19 cellular contexts compared by ENCODE assay signal in genomic region chr1:86487805-86488141, GRCh38. TPM values are rescaled to one million over a fixed set of nuclear protein-coding genes. Genes with fewer than 3 reads are reported as not detected.
DNase-seq lines count a peak whose midpoint lies in the region; ATAC-seq and TF ChIP-seq lines count a peak whose summit lies in the region.
"Had no signal": no experiment of that assay in that cellular context is flagged by ENCODE, and none has a peak within 500 bp of the region (broad histone marks: within the 10 kb centered on the region; RNA-seq: fewer than 3 reads in every experiment).

No MANE protein-coding gene starts in this region.

- H3K27ac ChIP-seq in heart left ventricle = peak overlapping the region in 8 of 12 donors; percentile 9 to 75 (median 63)
- peak overlapping the region; percentile 16 for H3K27ac ChIP-seq in psoas muscle
- H3K27ac ChIP-seq in vagina = peak overlapping the region; percentile 48
- H3K27ac ChIP-seq: BLaER1, PC-9 had no signal

- H3K4me1 ChIP-seq in heart left ventricle = peaks cover 0 to 4% (median 0%) of the 10 kb centered on the region in 12 donors
- no peaks in the 10 kb centered on the region for H3K4me1 ChIP-seq in psoas muscle
- peaks cover 9% of the 10 kb centered on the region for H3K4me1 ChIP-seq in vagina
- H3K4me1 ChIP-seq: BLaER1 had no signal

- H3K27me3 ChIP-seq in heart left ventricle = no peaks in the 10 kb centered on the region
- H3K27me3 ChIP-seq in psoas muscle (ENCODE audit: insufficient read depth in 3 of 3, low read length in 2 of 3) = no peaks in the 10 kb centered on the region
- H3K27me3 ChIP-seq in vagina = no peaks in the 10 kb centered on the region
- H3K27me3 ChIP-seq: BLaER1 had no signal

- no peaks in the 10 kb centered on the region for H3K9me3 ChIP-seq in heart left ventricle
- no peaks in the 10 kb centered on the region for H3K9me3 ChIP-seq in psoas muscle
- no peaks in the 10 kb centered on the region for H3K9me3 ChIP-seq in vagina
- H3K9me3 ChIP-seq: BLaER1 had no signal

- H3K36me3 ChIP-seq in heart left ventricle (no peaks in the 10 kb centered on the region), psoas muscle (ENCODE audit: insufficient read depth in 1 of 2, low read depth in 1 of 2) (no peaks in the 10 kb centered on the region), vagina (no peaks in the 10 kb centered on the region)
- H3K36me3 ChIP-seq: BLaER1 had no signal

- TF ChIP-seq CTCF in heart left ventricle (IDR thresholded peaks at IDR 0.05) (no peak), psoas muscle (IDR thresholded peaks at IDR 0.05) (no peak), vagina (IDR thresholded peaks at IDR 0.05) (no peak)

- 89 to 91% (median 90%) methylated on average over 4 of the region's 4 CpGs for WGBS in heart left ventricle, 4 donors
- 77 to 86% (median 80%) methylated on average over 4 of the region's 4 CpGs for WGBS in psoas muscle, 3 donors

- peak; percentile 49 for ATAC-seq in Right ventricle myocardium inferior
- ATAC-seq in heart left ventricle = peak; percentile 42 to 56 (median 51)
- ATAC-seq in psoas muscle = peak in 3 of 4 donors; percentile 37 to 57 (median 41)
- ATAC-seq in GM21723 (IDR thresholded peaks at IDR 0.05; ENCODE audit: unreplicated experiment) = no peak
- no peak for ATAC-seq in HG03469 (IDR thresholded peaks at IDR 0.05; ENCODE audit: unreplicated experiment)
- ATAC-seq: K562 had no signal

- TF ChIP-seq POLR2A in heart left ventricle (IDR thresholded peaks at IDR 0.05) = no peak
- TF ChIP-seq POLR2A in vagina (IDR thresholded peaks at IDR 0.05) = no peak

- intact Hi-C loops in Right ventricle myocardium inferior (cut with DNase I) = no loop called here
- intact Hi-C loops in cardiac septum (cut with DNase I) = no loop called here
- intact Hi-C loops in heart left ventricle (cut with DNase I) = loop anchor here in 2 of 10 donors (10.0 kb wide), 1 partner anchor 207 kb away; no protein-coding TSS in a partner anchor
- intact Hi-C loops in psoas muscle (cut with DNase I) = no loop called here
- intact Hi-C loops in vagina (cut with DNase I) = no loop called here

- DNase-seq in Right ventricle myocardium inferior (ENCODE audit: missing footprints) (no peak), cardiac septum (ENCODE audit: low spot score) (no peak), heart left ventricle (no peak), psoas muscle (peak in 1 of 2 donors; percentile 55), vagina (ENCODE audit: extremely low spot score in 2 of 2) (no peak)
- no peak for DNase-seq in activated CD4-positive, CD25-positive, alpha-beta regulatory T cell treated with anti-CD3 and anti-CD28 coated beads, Interleukin-2, amount 50 U/mL, for 72 hours
- DNase-seq: 8988T; CD8-positive, alpha-beta memory T cell; DMS79; NCI-H1048; NCI-H1436 treated with DMSO at 0.1 percent for 48 hours; NCI-H2081 treated with DMSO at 0.1 percent for 48 hours; NCI-H510A; NCI-H82; PC-9 had no signal

- no peak overlapping the region for H3K4me3 ChIP-seq in heart left ventricle
- H3K4me3 ChIP-seq in psoas muscle = no peak overlapping the region
- no peak overlapping the region for H3K4me3 ChIP-seq in vagina
- H3K4me3 ChIP-seq: BLaER1, K562, PC-9 had no signal

RNA-seq across cellular contexts. Expression of gene CLCA1, which starts 19.0 kb away (rescaled TPM):
- total RNA-seq in Right ventricle myocardium inferior (not detected), cardiac septum (not detected), heart left ventricle (under 1 TPM in 1 of 9 donors, not detected in 8; 0.07 TPM), psoas muscle (under 1 TPM in 1 of 4 donors, not detected in 3; 0.09 TPM), vagina (not detected)
- polyA plus RNA-seq in heart left ventricle (under 1 TPM in 1 of 2 donors, not detected in 1; 0.06 TPM), psoas muscle (under 1 TPM in 2 of 3 donors, not detected in 1; 0.03 to 0.07 TPM)
- total RNA-seq: CD8-positive, alpha-beta memory T cell; PC-9 had no signal
- polyA plus RNA-seq: CD8-positive, alpha-beta memory T cell had no signal

RNA-seq across cellular contexts. Expression of gene CLCA4, which starts 59.1 kb away (rescaled TPM):
- total RNA-seq in Right ventricle myocardium inferior = not detected
- total RNA-seq in cardiac septum = 0.13 TPM
- under 1 TPM in 1 of 9 donors, not detected in 8; 0.51 TPM for total RNA-seq in heart left ventricle
- under 1 TPM in 1 of 2 donors, not detected in 1; 0.14 TPM for polyA plus RNA-seq in heart left ventricle
- under 1 TPM in 3 of 4 donors, not detected in 1; 0.11 to 0.21 (median 0.15) TPM for total RNA-seq in psoas muscle
- under 1 TPM in 2 of 3 donors, not detected in 1; 0.03 to 0.04 TPM for polyA plus RNA-seq in psoas muscle
- 44.0 TPM for total RNA-seq in vagina
- total RNA-seq: CD8-positive, alpha-beta memory T cell; K562; PC-9 had no signal
- polyA plus RNA-seq: CD8-positive, alpha-beta memory T cell; K562 had no signal

Comparison
In these comparisons a context has a peak if more than half of its experiments do, and no peak if none do; other contexts are left out.
1. ATAC-seq: peak in Right ventricle myocardium inferior (single experiment), heart left ventricle (4 of 4) and psoas muscle (3 of 4); none in GM21723 (single experiment) and HG03469 (single experiment).
2. RNA of gene CLCA4, which starts 59.1 kb away (total RNA-seq): 44.0 TPM in vagina (single experiment); 0.11 to 0.21 TPM in psoas muscle, 0.13 TPM in cardiac septum (single experiment), not detected in Right ventricle myocardium inferior (single experiment) and 0.51 TPM in heart left ventricle; every median in the first group is over 10 times any median in the second.
3. Peak in every context shown above with its lines, with median percentiles within 50 percentile points of each other: H3K27ac ChIP-seq.